In the genomic region with DNA sequence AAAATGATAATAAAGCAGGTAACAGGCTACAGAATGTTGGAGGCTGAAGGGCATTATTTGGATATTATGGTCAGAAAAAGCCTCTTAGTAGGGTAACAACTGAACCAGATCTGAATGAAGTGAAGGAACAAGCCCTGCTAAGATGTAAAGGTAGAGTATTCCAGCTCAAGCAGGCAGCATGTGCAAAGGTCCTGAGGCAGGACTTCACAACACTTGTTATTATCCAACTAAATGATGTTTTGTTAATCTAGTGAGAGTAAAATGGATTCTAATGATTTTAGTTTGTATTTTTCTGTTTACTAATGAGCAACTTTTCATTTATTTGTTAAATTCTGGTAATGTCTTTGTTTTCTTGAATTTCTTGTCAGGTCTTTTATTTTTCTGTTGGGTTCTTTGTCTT, we compare ENCODE assay signal across 29 cellular contexts.
"Had no signal": no experiment of that assay in that cellular context is flagged by ENCODE, and none has a peak within 500 bp of the region (broad histone marks: within the 10 kb centered on the region; RNA-seq: fewer than 3 reads in every experiment).

No MANE protein-coding gene starts in this region.

- H3K79me2 ChIP-seq: parathyroid adenoma had no signal

- H3K27me3 Mint-ChIP-seq: progenitor cell of endocrine pancreas; stimulated activated naive B cell treated with anti-CD40 and anti-IgM and Interleukin-4, amounts not matched to agents 10 μg/mL and 1 μg/mL and 100 μg/mL, for 72 hours; stimulated activated naive CD8-positive, alpha-beta T cell treated with anti-CD3 and anti-CD28 coated beads, Interleukin-15, Interleukin-2, amounts not matched to agents 100 ng/mL and 50 ng/mL, for 24 hours had no signal

- H3K4me1 Mint-ChIP-seq: natural killer cell; nephron; neural progenitor cell; stimulated activated effector memory CD8-positive, alpha-beta T cell treated with anti-CD3 and anti-CD28 coated beads, Interleukin-12 subunit alpha, Interleukin-12 subunit beta, amount 100 ng/mL, for 72 hours; stimulated activated naive B cell treated with anti-CD40 and anti-IgM and Interleukin-4, amounts not matched to agents 10 μg/mL and 1 μg/mL and 100 μg/mL, for 72 hours had no signal

- H3K4me3 Mint-ChIP-seq: naive thymus-derived CD4-positive, alpha-beta T cell; natural killer cell; nephron; neural progenitor cell; stimulated activated effector memory CD8-positive, alpha-beta T cell treated with anti-CD3 and anti-CD28 coated beads, Interleukin-12 subunit alpha, Interleukin-12 subunit beta, amount 100 ng/mL, for 72 hours; stimulated activated naive B cell treated with anti-CD40 and anti-IgM and Interleukin-4, amounts not matched to agents 10 μg/mL and 1 μg/mL and 100 μg/mL, for 72 hours; stimulated activated naive CD8-positive, alpha-beta T cell treated with anti-CD3 and anti-CD28 coated beads, Interleukin-15, Interleukin-2, amounts not matched to agents 100 ng/mL and 50 ng/mL, for 24 hours had no signal

- H3K36me3 Mint-ChIP-seq: naive thymus-derived CD4-positive, alpha-beta T cell; natural killer cell; neural progenitor cell; stimulated activated effector memory CD8-positive, alpha-beta T cell treated with anti-CD3 and anti-CD28 coated beads, Interleukin-12 subunit alpha, Interleukin-12 subunit beta, amount 100 ng/mL, for 72 hours had no signal

- H3K27me3 ChIP-seq: neural progenitor cell, ovary, right lobe of liver, sigmoid colon, stomach, thyroid gland, tibial nerve, upper lobe of left lung, vagina had no signal

- H2AFZ ChIP-seq: neural progenitor cell, parathyroid adenoma had no signal

- H3K4me3 ChIP-seq: neural progenitor cell, ovary, psoas muscle, right lobe of liver, sigmoid colon, stomach, thoracic aorta, thyroid gland, tibial nerve, upper lobe of left lung, vagina had no signal

- H3K36me3 ChIP-seq: neural progenitor cell, ovary, right lobe of liver, sigmoid colon, stomach, thoracic aorta, thyroid gland, tibial nerve, upper lobe of left lung, vagina had no signal

- H3K4me2 ChIP-seq: neural progenitor cell had no signal

- DNase-seq: naive thymus-derived CD4-positive, alpha-beta T cell; natural killer cell; occipital lobe; ovary; posterior cingulate gyrus; psoas muscle; right cardiac atrium; right lobe of liver; sigmoid colon; small intestine; stimulated activated CD4-positive, alpha-beta T cell treated with anti-CD3 and anti-CD28 coated beads, Interleukin-15, amount 100 ng/mL, for 24 hours; stimulated activated CD4-positive, alpha-beta T cell treated with anti-CD3 and anti-CD28 coated beads, Interleukin-2, amount 100 ng/mL, for 24 hours; stimulated activated CD4-positive, alpha-beta T cell treated with anti-CD3 and anti-CD28 coated beads, Interleukin-2, amount 100 ng/mL, for 48 hours; stimulated activated CD4-positive, alpha-beta T cell treated with anti-CD3 and anti-CD28 coated beads, Interleukin-4, amount 100 ng/mL, for 24 hours; stimulated activated naive B cell treated with anti-CD40 and anti-IgM and Interleukin-4, amounts not matched to agents 10 μg/mL and 1 μg/mL and 100 μg/mL, for 72 hours; stimulated activated naive CD4-positive, alpha-beta T cell treated with Interleukin-2 at 50 U/mL for 16 hours; stomach; thyroid gland; upper lobe of left lung had no signal

- H3K27ac Mint-ChIP-seq: naive thymus-derived CD4-positive, alpha-beta T cell; natural killer cell; nephron; neural progenitor cell; progenitor cell of endocrine pancreas; stimulated activated effector memory CD8-positive, alpha-beta T cell treated with anti-CD3 and anti-CD28 coated beads, Interleukin-12 subunit alpha, Interleukin-12 subunit beta, amount 100 ng/mL, for 72 hours; stimulated activated naive B cell treated with anti-CD40 and anti-IgM and Interleukin-4, amounts not matched to agents 10 μg/mL and 1 μg/mL and 100 μg/mL, for 72 hours; stimulated activated naive CD8-positive, alpha-beta T cell treated with anti-CD3 and anti-CD28 coated beads, Interleukin-15, Interleukin-2, amounts not matched to agents 100 ng/mL and 50 ng/mL, for 24 hours had no signal

- H3K9ac ChIP-seq: neural progenitor cell, parathyroid adenoma had no signal

- H3K4me1 ChIP-seq: neural progenitor cell, parathyroid adenoma, psoas muscle, stomach, tibial nerve, upper lobe of left lung, vagina had no signal

- H3K27ac ChIP-seq: neural progenitor cell, ovary, parathyroid adenoma, psoas muscle, right lobe of liver, sigmoid colon, stomach, thoracic aorta, thyroid gland, tibial nerve, upper lobe of left lung, vagina had no signal

- H3K9me3 Mint-ChIP-seq: naive thymus-derived CD4-positive, alpha-beta T cell; natural killer cell; nephron; stimulated activated effector memory CD8-positive, alpha-beta T cell treated with anti-CD3 and anti-CD28 coated beads, Interleukin-12 subunit alpha, Interleukin-12 subunit beta, amount 100 ng/mL, for 72 hours; stimulated activated naive CD8-positive, alpha-beta T cell treated with anti-CD3 and anti-CD28 coated beads, Interleukin-15, Interleukin-2, amounts not matched to agents 100 ng/mL and 50 ng/mL, for 24 hours had no signal

- FAIRE-seq: small intestine, urothelium cell line had no signal

- H3K9me3 ChIP-seq: ovary, psoas muscle, right lobe of liver, sigmoid colon, stomach, thoracic aorta, thyroid gland, tibial nerve, upper lobe of left lung, vagina had no signal
